24 cellular contexts compared by ENCODE assay signal in genomic region chr5:151249280-151249679, GRCh38. TPM values are rescaled to one million over a fixed set of nuclear protein-coding genes. Genes with fewer than 3 reads are reported as not detected.
DNase-seq lines count a peak whose midpoint lies in the region; ATAC-seq and TF ChIP-seq lines count a peak whose summit lies in the region.
"Had no signal": no experiment of that assay in that cellular context is flagged by ENCODE, and none has a peak within 500 bp of the region (broad histone marks: within the 10 kb centered on the region; RNA-seq: fewer than 3 reads in every experiment).

No MANE protein-coding gene starts in this region.

- no peak overlapping the region for H3K4me3 ChIP-seq in fibroblast of mammary gland (ENCODE audit: control insufficient read depth, low read depth, low read length)
- H3K4me3 ChIP-seq: HAP-1, SK-N-MC had no signal

- H3K4me1 Mint-ChIP-seq in activated T-cell treated with anti-CD3 and anti-CD28 coated beads, Interleukin-2, amount 50 U/mL, for 72 hours (ENCODE audit: low read depth): peaks cover 46% of the 10 kb centered on the region
- H3K4me1 Mint-ChIP-seq in activated T-cell treated with anti-CD3 and anti-CD28 coated beads, Interleukin-2, amount 50 U/mL, for 4 hours (ENCODE audit: low read depth): peaks cover 35% of the 10 kb centered on the region
- peaks cover 32% of the 10 kb centered on the region for H3K4me1 Mint-ChIP-seq in T-helper 17 cell
- H3K4me1 Mint-ChIP-seq in stimulated activated memory B cell treated with anti-CD40 and anti-IgM and Interleukin-4, amounts not matched to agents 10 μg/mL and 1 μg/mL and 100 μg/mL, for 72 hours: peaks cover 28% of the 10 kb centered on the region

- peak overlapping the region; percentile 29 for H3K27ac Mint-ChIP-seq in activated T-cell treated with anti-CD3 and anti-CD28 coated beads, Interleukin-2, amount 50 U/mL, for 72 hours
- H3K27ac Mint-ChIP-seq in T-helper 17 cell: peak overlapping the region; percentile 41
- H3K27ac Mint-ChIP-seq in stimulated activated memory B cell treated with anti-CD40 and anti-IgM and Interleukin-4, amounts not matched to agents 10 μg/mL and 1 μg/mL and 100 μg/mL, for 72 hours: peak overlapping the region; percentile 67

- H3K36me3 Mint-ChIP-seq in activated T-cell treated with anti-CD3 and anti-CD28 coated beads, Interleukin-2, amount 50 U/mL, for 72 hours (ENCODE audit: insufficient read depth in 2 of 2): peaks cover 1 to 2% of the 10 kb centered on the region in 2 donors
- H3K36me3 Mint-ChIP-seq in activated T-cell treated with anti-CD3 and anti-CD28 coated beads, Interleukin-2, amount 50 U/mL, for 4 hours (ENCODE audit: insufficient read depth): no peaks in the 10 kb centered on the region
- H3K36me3 Mint-ChIP-seq in T-helper 17 cell (ENCODE audit: low read depth): peaks cover 2% of the 10 kb centered on the region
- H3K36me3 Mint-ChIP-seq in stimulated activated memory B cell treated with anti-CD40 and anti-IgM and Interleukin-4, amounts not matched to agents 10 μg/mL and 1 μg/mL and 100 μg/mL, for 72 hours: peaks cover 13% of the 10 kb centered on the region

- H3K27me3 Mint-ChIP-seq in activated T-cell treated with anti-CD3 and anti-CD28 coated beads, Interleukin-2, amount 50 U/mL, for 72 hours (ENCODE audit: low read depth): no peaks in the 10 kb centered on the region
- H3K27me3 Mint-ChIP-seq in activated T-cell treated with anti-CD3 and anti-CD28 coated beads, Interleukin-2, amount 50 U/mL, for 4 hours (ENCODE audit: low read depth): no peaks in the 10 kb centered on the region
- no peaks in the 10 kb centered on the region for H3K27me3 Mint-ChIP-seq in T-helper 17 cell
- H3K27me3 Mint-ChIP-seq in stimulated activated memory B cell treated with anti-CD40 and anti-IgM and Interleukin-4, amounts not matched to agents 10 μg/mL and 1 μg/mL and 100 μg/mL, for 72 hours: no peaks in the 10 kb centered on the region

- no peak for ATAC-seq in activated T-cell treated with anti-CD3 and anti-CD28 coated beads, Interleukin-2, amount 50 U/mL, for 72 hours (replicated peaks in 1 of 2)
- no peak for ATAC-seq in activated T-cell treated with anti-CD3 and anti-CD28 coated beads, Interleukin-2, amount 50 U/mL, for 4 hours
- no peak for ATAC-seq in T-helper 17 cell
- ATAC-seq in stimulated activated memory B cell treated with anti-CD40 and anti-IgM and Interleukin-4, amounts not matched to agents 10 μg/mL and 1 μg/mL and 100 μg/mL, for 72 hours: no peak

- H3K9me3 ChIP-seq in T-helper 17 cell (ENCODE audit: control insufficient read depth, low read length, poor library complexity, severe bottlenecking): no peaks in the 10 kb centered on the region
- H3K9me3 ChIP-seq: BE2C, HAP-1 had no signal

- no peak for TF ChIP-seq CTCF in fibroblast of mammary gland (conservative IDR thresholded peaks at IDR 0.05; ENCODE audit: control insufficient read depth, insufficient read depth, low read depth, low read length)

- H3K4me3 Mint-ChIP-seq in activated T-cell treated with anti-CD3 and anti-CD28 coated beads, Interleukin-2, amount 50 U/mL, for 72 hours: no peak overlapping the region
- no peak overlapping the region for H3K4me3 Mint-ChIP-seq in activated T-cell treated with anti-CD3 and anti-CD28 coated beads, Interleukin-2, amount 50 U/mL, for 4 hours
- H3K4me3 Mint-ChIP-seq in T-helper 17 cell: no peak overlapping the region
- no peak overlapping the region for H3K4me3 Mint-ChIP-seq in stimulated activated memory B cell treated with anti-CD40 and anti-IgM and Interleukin-4, amounts not matched to agents 10 μg/mL and 1 μg/mL and 100 μg/mL, for 72 hours

- H3K9me3 Mint-ChIP-seq in activated T-cell treated with anti-CD3 and anti-CD28 coated beads, Interleukin-2, amount 50 U/mL, for 72 hours: no peaks in the 10 kb centered on the region
- H3K9me3 Mint-ChIP-seq in activated T-cell treated with anti-CD3 and anti-CD28 coated beads, Interleukin-2, amount 50 U/mL, for 4 hours: no peaks in the 10 kb centered on the region
- H3K9me3 Mint-ChIP-seq in stimulated activated memory B cell treated with anti-CD40 and anti-IgM and Interleukin-4, amounts not matched to agents 10 μg/mL and 1 μg/mL and 100 μg/mL, for 72 hours: peaks cover 3% of the 10 kb centered on the region

- no peak for DNase-seq in activated T-cell treated with anti-CD3 and anti-CD28 coated beads, Interleukin-2, amount 50 U/mL, for 72 hours
- DNase-seq in activated T-cell treated with anti-CD3 and anti-CD28 coated beads, Interleukin-2, amount 50 U/mL, for 4 hours: no peak
- DNase-seq in T-helper 17 cell (no peak), fibroblast of mammary gland (ENCODE audit: low read depth) (peak; percentile 10), NCI-H2227 (lab: John Stamatoyannopoulos, UW; ENCODE audit: unreplicated experiment) (no peak), iPS-NIHi7 (ENCODE audit: extremely low spot score) (no peak)
- no peak for DNase-seq in activated CD4-positive, alpha-beta T cell treated with anti-CD3 and anti-CD28 coated beads for 1 hour
- DNase-seq: 8988T, ACHN, BE2C, GOT3, IMR-90, MM.1S, NCI-H1105, NCI-H1436 treated with DMSO at 0.1 percent for 48 hours, NCI-H187 treated with DMSO at 0.1 percent for 48 hours, NCI-H2107, NCI-H446 treated with DMSO at 0.1 percent for 48 hours, NCI-H526 treated with DMSO at 0.1 percent for 48 hours, SIG-M5 had no signal

RNA-seq across cellular contexts. Expression of gene GM2A, which starts 3.7 kb away (rescaled TPM):
- total RNA-seq in activated T-cell treated with anti-CD3 and anti-CD28 coated beads, Interleukin-2, amount 50 U/mL, for 72 hours: 10 to 100 TPM; 19.4 to 28.2 TPM
- total RNA-seq in activated T-cell treated with anti-CD3 and anti-CD28 coated beads, Interleukin-2, amount 50 U/mL, for 4 hours: 1 to 10 TPM; 8.1 to 9.9 (median 9.0) TPM
- 10 to 100 TPM in 1 of 2 donors, 1 to 10 TPM in 1; 6.0 to 13.4 TPM for total RNA-seq in T-helper 17 cell

RNA-seq across cellular contexts. Expression of gene CCDC69, which starts 25.4 kb away (rescaled TPM):
- 10 to 100 TPM; 44.8 to 53.1 TPM for total RNA-seq in activated T-cell treated with anti-CD3 and anti-CD28 coated beads, Interleukin-2, amount 50 U/mL, for 72 hours
- total RNA-seq in activated T-cell treated with anti-CD3 and anti-CD28 coated beads, Interleukin-2, amount 50 U/mL, for 4 hours: 10 to 100 TPM; 20.0 to 23.0 (median 21.2) TPM
- 10 to 100 TPM; 74.7 to 82.5 TPM for total RNA-seq in T-helper 17 cell

RNA-seq across cellular contexts. Expression of gene SLC36A3, which starts 54.3 kb away (rescaled TPM):
- total RNA-seq in activated T-cell treated with anti-CD3 and anti-CD28 coated beads, Interleukin-2, amount 50 U/mL, for 72 hours: under 1 TPM in 1 of 2 donors, not detected in 1; 0.10 TPM
- not detected for total RNA-seq in activated T-cell treated with anti-CD3 and anti-CD28 coated beads, Interleukin-2, amount 50 U/mL, for 4 hours
- total RNA-seq in T-helper 17 cell: not detected
- total RNA-seq: G401, IMR-90 had no signal
